Comparison of ENCODE assay signal across 22 cellular contexts in the genomic region with DNA sequence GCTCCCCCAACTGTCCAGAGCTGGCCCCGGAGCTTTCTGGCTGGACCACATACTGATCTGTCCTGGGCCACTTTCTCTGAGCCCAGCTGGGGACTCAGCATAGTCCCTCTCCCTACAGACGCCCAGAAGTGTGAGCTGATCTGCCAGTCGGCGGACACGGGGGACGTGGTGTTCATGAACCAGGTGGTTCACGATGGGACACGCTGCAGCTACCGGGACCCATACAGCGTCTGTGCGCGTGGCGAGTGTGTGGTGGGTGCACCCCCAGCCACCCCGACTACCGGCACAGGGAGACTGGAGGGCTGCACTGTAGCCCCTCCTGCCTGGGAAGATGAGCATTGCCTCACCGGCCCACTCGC. TPM values are rescaled to one million over a fixed set of nuclear protein-coding genes. Genes with fewer than 3 reads are reported as not detected.
DNase-seq lines count a peak whose midpoint lies in the region; TF ChIP-seq lines count a peak whose summit lies in the region.
"Had no signal": no experiment of that assay in that cellular context is flagged by ENCODE, and none has a peak within 500 bp of the region (broad histone marks: within the 10 kb centered on the region; RNA-seq: fewer than 3 reads in every experiment).

No MANE protein-coding gene starts in this region.

- H2BK120ac ChIP-seq in mesenchymal stem cell (ENCODE audit: low read depth, low read length) = no peak overlapping the region

- H3K14ac ChIP-seq in mesenchymal stem cell (ENCODE audit: low read length in 2 of 2) = peak overlapping the region in 1 of 2 experiments; percentile 0

- peak overlapping the region in 3 of 4 donors; percentile 10 to 74 (median 35) for H3K27ac ChIP-seq in Peyer's patch
- H3K27ac ChIP-seq in mesenchymal stem cell (ENCODE audit: low read length, poor library complexity, severe bottlenecking) = no peak overlapping the region
- H3K27ac ChIP-seq in stomach = peak overlapping the region in 3 of 5 donors; percentile 34 to 61 (median 45)
- H3K27ac ChIP-seq: C4-2B had no signal

- H3K27me3 ChIP-seq in Peyer's patch = no peaks in the 10 kb centered on the region
- no peaks in the 10 kb centered on the region for H3K27me3 ChIP-seq in mesenchymal stem cell (ENCODE audit: control insufficient read depth in 1 of 2, insufficient read depth in 1 of 2, low read length in 2 of 2)
- H3K27me3 ChIP-seq in stomach = no peaks in the 10 kb centered on the region

- peaks cover 18% of the 10 kb centered on the region for H3K79me1 ChIP-seq in mesenchymal stem cell (replicated peaks; ENCODE audit: low read length, poor library complexity, severe bottlenecking)

- no peak overlapping the region for H2BK5ac ChIP-seq in mesenchymal stem cell (ENCODE audit: low read depth, low read length, poor library complexity, severe bottlenecking)

- peak overlapping the region; percentile 8 for H2BK15ac ChIP-seq in mesenchymal stem cell (ENCODE audit: low read depth, poor library complexity, severe bottlenecking)

- peak overlapping the region; percentile 71 for H3K4me3 Mint-ChIP-seq in dendritic cell treated with granulocyte-macrophage colony-stimulating factor and Interleukin-4, amounts not matched to agents 40 ng/mL and 50 ng/mL, for 4 days
- H3K4me3 Mint-ChIP-seq: GM23338 had no signal

- no peak for TF ChIP-seq CTCF in Peyer's patch (IDR thresholded peaks at IDR 0.05)
- no peak for TF ChIP-seq CTCF in stomach (IDR thresholded peaks at IDR 0.05)

- no peak overlapping the region for H3K4me2 ChIP-seq in mesenchymal stem cell (ENCODE audit: low read length, poor library complexity, severe bottlenecking)
- H3K4me2 ChIP-seq: GM23338, SK-N-SH had no signal

- intact Hi-C loops in dendritic cell treated with granulocyte-macrophage colony-stimulating factor and Interleukin-4, amounts not matched to agents 40 ng/mL and 50 ng/mL, for 4 days (cut with micrococcal nuclease) = no loop called here
- intact Hi-C loops in stomach (cut with DNase I; ENCODE audit: low total_unique reads) = no loop called here

- H3K9ac ChIP-seq in mesenchymal stem cell (ENCODE audit: low read length) = no peak overlapping the region
- H3K9ac ChIP-seq: SK-N-SH had no signal

- no peak for TF ChIP-seq POLR2A in Peyer's patch (IDR thresholded peaks at IDR 0.05)
- TF ChIP-seq POLR2A in stomach (IDR thresholded peaks at IDR 0.05) = no peak

- TF ChIP-seq EP300 in stomach (IDR thresholded peaks at IDR 0.05) = no peak

- H3K27me3 Mint-ChIP-seq in dendritic cell treated with granulocyte-macrophage colony-stimulating factor and Interleukin-4, amounts not matched to agents 40 ng/mL and 50 ng/mL, for 4 days = peaks cover 3% of the 10 kb centered on the region

- H2BK12ac ChIP-seq in mesenchymal stem cell (ENCODE audit: low read length in 2 of 2) = peak overlapping the region; percentile 57 to 65

- H3K36me3 ChIP-seq in Peyer's patch (no peaks in the 10 kb centered on the region), mesenchymal stem cell (ENCODE audit: control insufficient read depth in 1 of 2, insufficient read depth in 2 of 2, low read depth in 1 of 2, low read length in 2 of 2) (peaks cover 70 to 90% of the 10 kb centered on the region in 2 experiments), stomach (no peaks in the 10 kb centered on the region)

- no peak overlapping the region for H3K23ac ChIP-seq in mesenchymal stem cell (ENCODE audit: low read length in 2 of 2)

- no peaks in the 10 kb centered on the region for H3K9me3 Mint-ChIP-seq in dendritic cell treated with granulocyte-macrophage colony-stimulating factor and Interleukin-4, amounts not matched to agents 40 ng/mL and 50 ng/mL, for 4 days
- H3K9me3 Mint-ChIP-seq: GM23338 had no signal

- H2AFZ ChIP-seq in mesenchymal stem cell (ENCODE audit: low read depth, low read length) = no peak overlapping the region
- H2AFZ ChIP-seq: GM23338 had no signal

- peak overlapping the region; percentile 60 for H4K91ac ChIP-seq in mesenchymal stem cell (ENCODE audit: low read length)

- peaks cover 95% of the 10 kb centered on the region for H3K4me1 Mint-ChIP-seq in dendritic cell treated with granulocyte-macrophage colony-stimulating factor and Interleukin-4, amounts not matched to agents 40 ng/mL and 50 ng/mL, for 4 days (ENCODE audit: low read depth)

- no peak overlapping the region for H4K8ac ChIP-seq in mesenchymal stem cell (ENCODE audit: low read length)

- H3K9me3 ChIP-seq in Peyer's patch (no peaks in the 10 kb centered on the region), mesenchymal stem cell (ENCODE audit: control insufficient read depth, low read length) (peaks cover 4% of the 10 kb centered on the region), stomach (no peaks in the 10 kb centered on the region)
- H3K9me3 ChIP-seq: SK-N-SH had no signal

- H2AK5ac ChIP-seq in mesenchymal stem cell (ENCODE audit: low read length, severe bottlenecking) = no peak overlapping the region

- peak overlapping the region in 1 of 2 experiments; percentile 79 for H3K18ac ChIP-seq in mesenchymal stem cell (ENCODE audit: low read depth in 1 of 2, low read length in 2 of 2)

- peak overlapping the region; percentile 9 to 69 for H3K4ac ChIP-seq in mesenchymal stem cell (ENCODE audit: low read depth in 1 of 2, low read length in 2 of 2)

- H3K4me3 ChIP-seq in Peyer's patch (no peak overlapping the region), mesenchymal stem cell (ENCODE audit: insufficient read depth in 1 of 2, low read depth in 1 of 2, low read length in 2 of 2) (no peak overlapping the region), stomach (no peak overlapping the region)
- H3K4me3 ChIP-seq: GM23338 had no signal

- H3K27ac Mint-ChIP-seq in dendritic cell treated with granulocyte-macrophage colony-stimulating factor and Interleukin-4, amounts not matched to agents 40 ng/mL and 50 ng/mL, for 4 days = peak overlapping the region; percentile 91
- H3K27ac Mint-ChIP-seq: GM23338 had no signal

- DNase-seq in Peyer's patch (no peak), mesenchymal stem cell (no peak), stomach (no peak), NOMO-1 treated with DMSO at 0.1 percent for 48 hours (lab: John Stamatoyannopoulos, UW; ENCODE audit: unreplicated experiment) (no peak), NOMO-1 treated with dmso at 0.1 percent for 144 hours (lab: John Stamatoyannopoulos, UW; ENCODE audit: unreplicated experiment) (no peak), iPS-NIHi11 (ENCODE audit: low spot score) (no peak), amygdala (lab: John Stamatoyannopoulos, UW) (no peak)
- DNase-seq: ACHN, DMS79, NCI-H1105, NCI-H1694, NCI-H2081 treated with DMSO at 0.1 percent for 48 hours, NCI-H446 treated with DMSO at 0.1 percent for 48 hours, NCI-H69, OCI-M1, SHP77 treated with DMSO at 0.1 percent for 48 hours, SK-N-SH had no signal

- peaks cover 0 to 47% (median 6%) of the 10 kb centered on the region in 4 donors for H3K4me1 ChIP-seq in Peyer's patch
- H3K4me1 ChIP-seq in mesenchymal stem cell (ENCODE audit: control insufficient read depth, insufficient read depth, low read depth, low read length) = peaks cover 5% of the 10 kb centered on the region
- peaks cover 5 to 30% (median 16%) of the 10 kb centered on the region in 4 donors for H3K4me1 ChIP-seq in stomach

- peaks cover 21% of the 10 kb centered on the region for H3K36me3 Mint-ChIP-seq in dendritic cell treated with granulocyte-macrophage colony-stimulating factor and Interleukin-4, amounts not matched to agents 40 ng/mL and 50 ng/mL, for 4 days (ENCODE audit: low read depth)

- 94% methylated on average over 17 of the region's 17 CpGs for WGBS in mesenchymal stem cell
- 83 to 92% (median 88%) methylated on average over 14 to 17 of the region's 17 CpGs for WGBS in stomach, 5 donors

RNA-seq across cellular contexts. Expression of a gene that starts 41.8 kb away (rescaled TPM):
- total RNA-seq in Peyer's patch (not detected), stomach (not detected)
- not detected for polyA plus RNA-seq in mesenchymal stem cell (2013, experiment 1 of 2)
- polyA plus RNA-seq in mesenchymal stem cell (2013, experiment 2 of 2) = not detected
- not detected for polyA plus RNA-seq in stomach
- total RNA-seq: G401, GM23338, RPMI7951 had no signal
- polyA plus RNA-seq: GM23338, SK-N-SH had no signal
